ENCODE assay signal across 8 cellular contexts in genomic region chr7:90345548-90346319, GRCh38. TPM values are rescaled to one million over a fixed set of nuclear protein-coding genes. Genes with fewer than 3 reads are reported as not detected.
DNase-seq lines count a peak whose midpoint lies in the region; ATAC-seq, FAIRE-seq and TF ChIP-seq lines count a peak whose summit lies in the region.

No MANE protein-coding gene starts in this region.

- peak overlapping the region; percentile 94 for H3K9ac ChIP-seq in endothelial cell of umbilical vein (replicated peaks; ENCODE audit: extremely low read depth, insufficient read depth, low read length)

- H4K20me1 ChIP-seq in endothelial cell of umbilical vein (replicated peaks; ENCODE audit: control insufficient read depth, extremely low read depth, insufficient read depth, low read length) = no peaks in the 10 kb centered on the region

- no peaks in the 10 kb centered on the region for H3K9me1 ChIP-seq in endothelial cell of umbilical vein (replicated peaks; ENCODE audit: control insufficient read depth, extremely low read depth, insufficient read depth, low read length)

- H3K36me3 Mint-ChIP-seq in CD4-positive, CD25-positive, alpha-beta regulatory T cell = peaks cover 22% of the 10 kb centered on the region

- POLR2A ChIA-PET in endothelial cell of umbilical vein (lab: Charles Lee) = no interaction called here

- H3K27me3 ChIP-seq in CD4-positive, CD25-positive, alpha-beta regulatory T cell (ENCODE audit: control insufficient read depth, insufficient read depth, low read length) = no peaks in the 10 kb centered on the region
- H3K27me3 ChIP-seq in endothelial cell of umbilical vein (ENCODE audit: control insufficient read depth in 2 of 2, insufficient read depth in 2 of 2, low read length in 2 of 2) = no peaks in the 10 kb centered on the region

- peak overlapping the region; percentile 93 for H3K27ac ChIP-seq in CD4-positive, CD25-positive, alpha-beta regulatory T cell (ENCODE audit: insufficient read depth, low read length, poor library complexity, severe bottlenecking)
- H3K27ac ChIP-seq in endothelial cell of umbilical vein (ENCODE audit: insufficient read depth, low read depth, low read length) = peak overlapping the region; percentile 57
- peak overlapping the region; percentile 46 for H3K27ac ChIP-seq in urinary bladder (ENCODE audit: low read depth)

- H3K4me3 Mint-ChIP-seq in CD4-positive, CD25-positive, alpha-beta regulatory T cell = peak overlapping the region; percentile 95 to 99 (median 98)

- peak in 1 of 3 donors; percentile 49 for DNase-seq in CD4-positive, CD25-positive, alpha-beta regulatory T cell
- DNase-seq in SK-MEL-5 (ENCODE audit: low read depth, low spot score) (peak; percentile 59), endothelial cell of umbilical vein (ENCODE audit: low read depth, low spot score) (peak; percentile 60), midbrain (lab: John Stamatoyannopoulos, UW) (peak; percentile 60)
- no peak for DNase-seq in activated CD4-positive, alpha-beta T cell treated with anti-CD3 and anti-CD28 coated beads for 4 hours

- H3K4me1 Mint-ChIP-seq in CD4-positive, CD25-positive, alpha-beta regulatory T cell = peaks cover 30 to 58% (median 39%) of the 10 kb centered on the region in 4 donors

- peaks cover 3% of the 10 kb centered on the region for H3K36me3 ChIP-seq in CD4-positive, CD25-positive, alpha-beta regulatory T cell (ENCODE audit: control insufficient read depth, insufficient read depth, low read length)
- H3K36me3 ChIP-seq in endothelial cell of umbilical vein (ENCODE audit: control insufficient read depth in 2 of 2, extremely low read depth in 1 of 2, insufficient read depth in 2 of 2, low read length in 2 of 2) (no peaks in the 10 kb centered on the region), urinary bladder (ENCODE audit: insufficient read depth) (no peaks in the 10 kb centered on the region)

- WGBS in urinary bladder = 8% methylated on average over 19 of the region's 19 CpGs

- dilution Hi-C loops in endothelial cell of umbilical vein (cut with MboI; ENCODE audit: extremely low pct_ligation_motif_present, low sequenced_read_pairs) = no loop called here

- H3K4me2 ChIP-seq in endothelial cell of umbilical vein (ENCODE audit: insufficient read depth, low read length) = peak overlapping the region; percentile 99

- peaks cover 32% of the 10 kb centered on the region for H3K4me1 ChIP-seq in CD4-positive, CD25-positive, alpha-beta regulatory T cell (ENCODE audit: control insufficient read depth, insufficient read depth, low read length, poor library complexity, severe bottlenecking)
- H3K4me1 ChIP-seq in endothelial cell of umbilical vein (ENCODE audit: control insufficient read depth, extremely low read depth, insufficient read depth, low read length) (peaks cover 12% of the 10 kb centered on the region), urinary bladder (ENCODE audit: insufficient read depth) (peaks cover 2% of the 10 kb centered on the region)

- no peak for ATAC-seq in CD4-positive, CD25-positive, alpha-beta regulatory T cell (ENCODE audit: low read depth in 2 of 2)
- ATAC-seq in GM19035 (IDR thresholded peaks at IDR 0.05; ENCODE audit: unreplicated experiment) (peak; percentile 6), HG03280 (IDR thresholded peaks at IDR 0.05; ENCODE audit: unreplicated experiment) (peak; percentile 12)

- H3K27ac Mint-ChIP-seq in CD4-positive, CD25-positive, alpha-beta regulatory T cell = peak overlapping the region; percentile 97 to 100 (median 99)

- peaks cover 0 to 2% (median 0%) of the 10 kb centered on the region in 7 donors for H3K9me3 Mint-ChIP-seq in CD4-positive, CD25-positive, alpha-beta regulatory T cell

- no peak for TF ChIP-seq POLR2A in endothelial cell of umbilical vein (IDR thresholded peaks at IDR 0.05; ENCODE audit: low read depth, low read length)

- intact Hi-C loops in endothelial cell of umbilical vein (cut with micrococcal nuclease) = loop anchor here (1.0 to 10.0 kb wide), 5 partner anchors 58 to 1529 kb away; partner anchors contain the start of gene CLDN12

- BruUV-seq in endothelial cell of umbilical vein (replicated peaks; lab: Mats Ljungman, UMichigan) = TSS peak; percentile 84

- peaks cover 11% of the 10 kb centered on the region for H3K27me3 Mint-ChIP-seq in CD4-positive, CD25-positive, alpha-beta regulatory T cell

- FAIRE-seq in endothelial cell of umbilical vein (lab: Jason Lieb, UNC) = no peak

- H3K4me3 ChIP-seq in CD4-positive, CD25-positive, alpha-beta regulatory T cell (ENCODE audit: low read depth, low read length) = peak overlapping the region; percentile 99
- H3K4me3 ChIP-seq in endothelial cell of umbilical vein (replicated peaks in 1 of 3; ENCODE audit: insufficient read depth in 1 of 3, low read depth in 1 of 3, low read length in 3 of 3) (peak overlapping the region; percentile 88 to 95 (median 91)), urinary bladder (ENCODE audit: low read depth, low read length) (peak overlapping the region; percentile 85)

- H3K79me2 ChIP-seq in endothelial cell of umbilical vein (ENCODE audit: control insufficient read depth, insufficient read depth, low read length) = peaks cover 17% of the 10 kb centered on the region

- H3K9me3 ChIP-seq in CD4-positive, CD25-positive, alpha-beta regulatory T cell (ENCODE audit: control insufficient read depth in 2 of 2, low read length in 2 of 2) = no peaks in the 10 kb centered on the region
- no peaks in the 10 kb centered on the region for H3K9me3 ChIP-seq in endothelial cell of umbilical vein (replicated peaks; ENCODE audit: control insufficient read depth, insufficient read depth, low read length)

- CTCF ChIA-PET in endothelial cell of umbilical vein (lab: Charles Lee) = interaction anchor here (0.8 to 2.0 kb wide), 20 partner anchors 8 to 193 kb away, joined by 3 to 19 read pairs (median 4); partner anchors contain the start of genes CLDN12, STEAP1 and STEAP2

- in situ Hi-C loops in SK-MEL-5 (cut with HindIII; ENCODE audit: low pct_unique_long_range_greater_than_20kb, low sequenced_read_pairs) = no loop called here

- no peak for TF ChIP-seq CTCF in endothelial cell of umbilical vein (IDR thresholded peaks at IDR 0.05; ENCODE audit: extremely low read depth in 1 of 2, insufficient read depth in 1 of 2, low read depth in 1 of 2, low read length in 2 of 2)

- peak overlapping the region; percentile 98 for H2AFZ ChIP-seq in endothelial cell of umbilical vein (ENCODE audit: low read depth, low read length)

TF ChIP-seq in endothelial cell of umbilical vein, 7 proteins besides CTCF, POLR2A, EP300 and RAD21 (continues in another document):
- TF ChIP-seq JUN (IDR thresholded peaks at IDR 0.05; ENCODE audit: borderline replicate concordance, insufficient read depth, insufficient read length, low read depth) (no peak), POLR2AphosphoS5 (IDR thresholded peaks at IDR 0.05; ENCODE audit: insufficient read depth, low read depth, low read length) (no peak)

RNA-seq across cellular contexts. Expression of gene GTPBP10, which starts 0.8 kb away (rescaled TPM):
- total RNA-seq in CD4-positive, CD25-positive, alpha-beta regulatory T cell = 27.2 TPM
- polyA plus RNA-seq in CD4-positive, CD25-positive, alpha-beta regulatory T cell = 10 to 100 TPM; 34.9 to 49.1 (median 41.5) TPM
- total RNA-seq in SK-MEL-5 (2014; rRNA removed; shearing (Covaris generic)) = 44.1 and 48.8 TPM in 2 replicates
- 23.6 and 30.7 TPM in 2 replicates for polyA plus RNA-seq in SK-MEL-5 (2015; cell fraction: cytosol; rRNA removed)
- polyA plus RNA-seq in SK-MEL-5 (2015; cell fraction: nucleus; rRNA removed) = 41.2 and 56.2 TPM in 2 replicates
- 14.6 and 16.7 TPM in 2 replicates for total RNA-seq in endothelial cell of umbilical vein
- 2.3 and 3.5 TPM in 2 replicates for polyA plus RNA-seq in endothelial cell of umbilical vein
- 8.6 and 9.6 TPM in 2 replicates for polyA plus RNA-seq in endothelial cell of umbilical vein (2011; cell fraction: cytosol; rRNA removed)
- 7.6 and 12.7 TPM in 2 replicates for polyA plus RNA-seq in endothelial cell of umbilical vein (2011; cell fraction: nucleus; rRNA removed)
- 12.3 and 17.0 TPM in 2 replicates for polyA plus RNA-seq in endothelial cell of umbilical vein (2012)
- polyA minus RNA-seq in endothelial cell of umbilical vein = 0.83 and 3.9 TPM in 2 replicates
- polyA minus RNA-seq in endothelial cell of umbilical vein (2011; cell fraction: cytosol; rRNA and poly(A)+ RNA removed) = 5.5 TPM
- 3.5 and 4.8 TPM in 2 replicates for polyA minus RNA-seq in endothelial cell of umbilical vein (2011; cell fraction: nucleus; rRNA and poly(A)+ RNA removed)
- 32.9 TPM for total RNA-seq in urinary bladder
- polyA plus RNA-seq in urinary bladder = 8.2 TPM

RNA-seq across cellular contexts. Expression of gene FAM237B, which starts 24.6 kb away (rescaled TPM):
- not detected for total RNA-seq in CD4-positive, CD25-positive, alpha-beta regulatory T cell
- not detected for polyA plus RNA-seq in CD4-positive, CD25-positive, alpha-beta regulatory T cell
- not detected in 2 replicates for total RNA-seq in SK-MEL-5 (2014; rRNA removed; shearing (Covaris generic))
- 0.10 and 0.20 TPM in 2 replicates for polyA plus RNA-seq in SK-MEL-5 (2015; cell fraction: cytosol; rRNA removed)
- 0.50 TPM in 1 of 2 replicates, not detected in the other for polyA plus RNA-seq in SK-MEL-5 (2015; cell fraction: nucleus; rRNA removed)
- not detected in 2 replicates for total RNA-seq in endothelial cell of umbilical vein
- not detected in 2 replicates for polyA plus RNA-seq in endothelial cell of umbilical vein
- not detected in 2 replicates for polyA plus RNA-seq in endothelial cell of umbilical vein (2011; cell fraction: cytosol; rRNA removed)
- polyA plus RNA-seq in endothelial cell of umbilical vein (2011; cell fraction: nucleus; rRNA removed) = not detected in 2 replicates
- polyA plus RNA-seq in endothelial cell of umbilical vein (2012) = not detected in 2 replicates
- polyA minus RNA-seq in endothelial cell of umbilical vein = not detected in 2 replicates
- polyA minus RNA-seq in endothelial cell of umbilical vein (2011; cell fraction: cytosol; rRNA and poly(A)+ RNA removed) = not detected
- not detected in 2 replicates for polyA minus RNA-seq in endothelial cell of umbilical vein (2011; cell fraction: nucleus; rRNA and poly(A)+ RNA removed)
- total RNA-seq in urinary bladder = not detected
- not detected for polyA plus RNA-seq in urinary bladder

RNA-seq across cellular contexts. Expression of gene CLDN12, which starts 57.5 kb away (rescaled TPM):
- 2.9 TPM for total RNA-seq in CD4-positive, CD25-positive, alpha-beta regulatory T cell
- under 1 TPM in 3 of 4 donors, not detected in 1; 0.44 to 0.75 (median 0.52) TPM for polyA plus RNA-seq in CD4-positive, CD25-positive, alpha-beta regulatory T cell
- 143 and 151 TPM in 2 replicates for total RNA-seq in SK-MEL-5 (2014; rRNA removed; shearing (Covaris generic))
- 108 and 126 TPM in 2 replicates for polyA plus RNA-seq in SK-MEL-5 (2015; cell fraction: cytosol; rRNA removed)
- polyA plus RNA-seq in SK-MEL-5 (2015; cell fraction: nucleus; rRNA removed) = 269 and 372 TPM in 2 replicates
- total RNA-seq in endothelial cell of umbilical vein (6.1 and 8.1 TPM in 2 replicates), urinary bladder (39.8 TPM)
- polyA plus RNA-seq in endothelial cell of umbilical vein (19.7 and 22.7 TPM in 2 replicates), urinary bladder (20.2 TPM)
- 9.2 and 10.6 TPM in 2 replicates for polyA plus RNA-seq in endothelial cell of umbilical vein (2011; cell fraction: cytosol; rRNA removed)
- 10.1 and 12.1 TPM in 2 replicates for polyA plus RNA-seq in endothelial cell of umbilical vein (2011; cell fraction: nucleus; rRNA removed)
- 7.2 and 8.4 TPM in 2 replicates for polyA plus RNA-seq in endothelial cell of umbilical vein (2012)
- 47.3 and 57.4 TPM in 2 replicates for polyA minus RNA-seq in endothelial cell of umbilical vein
- polyA minus RNA-seq in endothelial cell of umbilical vein (2011; cell fraction: cytosol; rRNA and poly(A)+ RNA removed) = 26.8 TPM
- 11.2 and 14.6 TPM in 2 replicates for polyA minus RNA-seq in endothelial cell of umbilical vein (2011; cell fraction: nucleus; rRNA and poly(A)+ RNA removed)

Comparison
In these comparisons a context has a peak if more than half of its experiments do, and no peak if none do; other contexts are left out.
1. ATAC-seq: peak in GM19035 (single experiment) and HG03280 (single experiment); none in CD4-positive, CD25-positive, alpha-beta regulatory T cell (0 of 2).
2. DNase-seq: peak in SK-MEL-5 (single experiment), endothelial cell of umbilical vein (single experiment) and midbrain (single experiment); none in activated CD4-positive, alpha-beta T cell treated with anti-CD3 and anti-CD28 coated beads for 4 hours (0 of 2).
3. Peak in every context shown above with its lines, with median percentiles within 50 percentile points of each other: H3K27ac ChIP-seq and H3K4me3 ChIP-seq.